25 cellular contexts compared by ENCODE assay signal in genomic region chr5:54639621-54640020, GRCh38.
"Had no signal": no experiment of that assay in that cellular context is flagged by ENCODE, and none has a peak within 500 bp of the region (broad histone marks: within the 10 kb centered on the region; RNA-seq: fewer than 3 reads in every experiment).

No MANE protein-coding gene starts in this region.

- H3K36me3 ChIP-seq: left lung, lower lobe of right lung, neural progenitor cell, neutrophil, right lobe of liver, tibial nerve, uterus had no signal

- DNase-seq: hypothalamus; left colon; left lung; lower lobe of right lung; mammary epithelial cell; mesenchymal stem cell; naive B cell; natural killer cell; nephron progenitor cell; occipital lobe; psoas muscle; right lobe of liver; stimulated activated CD4-positive, alpha-beta T cell treated with anti-CD3 and anti-CD28 coated beads, Interleukin-1b, Interleukin-23, amount 100 ng/mL, for 48 hours; stimulated activated CD4-positive, alpha-beta T cell treated with anti-CD3 and anti-CD28 coated beads, Interleukin-2, amount 100 ng/mL, for 48 hours; stimulated activated CD4-positive, alpha-beta T cell treated with anti-CD3 and anti-CD28 coated beads, Interleukin-4, amount 100 ng/mL, for 4 hours; stimulated activated CD8-positive, alpha-beta memory T cell treated with anti-CD3 and anti-CD28 coated beads, Interleukin-4, amount 100 ng/mL, for 48 hours; stimulated activated naive CD4-positive, alpha-beta T cell treated with Interleukin-2 at 50 U/mL for 16 hours; stimulated activated naive CD8-positive, alpha-beta T cell treated with anti-CD3 and anti-CD28 coated beads, Interleukin-15, amount 100 ng/mL, for 72 hours; substantia nigra; uterus had no signal

- H3K4me3 ChIP-seq: left lung, lower lobe of right lung, neural progenitor cell, psoas muscle, right lobe of liver, smooth muscle cell, tibial nerve, uterus had no signal

- H3K9me3 ChIP-seq: left lung, lower lobe of right lung, neutrophil, psoas muscle, right lobe of liver, tibial nerve, uterus had no signal

- H3K27ac ChIP-seq: left lung, lower lobe of right lung, neural progenitor cell, neutrophil, parathyroid adenoma, psoas muscle, right lobe of liver, tibial nerve, uterus had no signal

- H3K27me3 ChIP-seq: left lung, neural progenitor cell, neutrophil, right lobe of liver, tibial nerve, uterus had no signal

- H3K4me1 ChIP-seq: left lung, neural progenitor cell, parathyroid adenoma, psoas muscle, uterus had no signal
